In genomic region chr5:14687023-14687665, GRCh38 we compare ENCODE assay signal across 17 cellular contexts. TPM values are rescaled to one million over a fixed set of nuclear protein-coding genes. Genes with fewer than 3 reads are reported as not detected.
DNase-seq lines count a peak whose midpoint lies in the region; ATAC-seq, FAIRE-seq and TF ChIP-seq lines count a peak whose summit lies in the region.
"Had no signal": no experiment of that assay in that cellular context is flagged by ENCODE, and none has a peak within 500 bp of the region (broad histone marks: within the 10 kb centered on the region; RNA-seq: fewer than 3 reads in every experiment).

No MANE protein-coding gene starts in this region.

- TF ChIP-seq CTCF in fibroblast of villous mesenchyme (IDR thresholded peaks at IDR 0.05; ENCODE audit: insufficient read depth, low read depth, low read length) = peak; percentile 19

- no peak overlapping the region for H3K4me3 ChIP-seq in fibroblast of villous mesenchyme (ENCODE audit: low read depth, low read length)
- H3K4me3 ChIP-seq: MG63, mucosa of descending colon, tibial nerve had no signal

- in situ Hi-C loops in SK-MEL-5 (cut with HindIII; ENCODE audit: low pct_unique_long_range_greater_than_20kb, low sequenced_read_pairs) = no loop called here

- no peak for ATAC-seq in GM18873 (IDR thresholded peaks at IDR 0.05; ENCODE audit: low FRiP score, unreplicated experiment)
- ATAC-seq in GM19328 (IDR thresholded peaks at IDR 0.05; ENCODE audit: unreplicated experiment) = no peak
- ATAC-seq: activated CD8-positive, alpha-beta T cell treated with anti-CD3 and anti-CD28 coated beads, Interleukin-2, amount 10 ng/mL, durations not matched to agents 7 days and 5 days had no signal

- DNase-seq in ELF-1 (ENCODE audit: low read depth, low spot score) (peak; percentile 14), SK-MEL-5 (ENCODE audit: low read depth, low spot score) (peak; percentile 60), fibroblast of villous mesenchyme (ENCODE audit: low read depth) (peak; percentile 54), renal cortical epithelial cell (ENCODE audit: low read depth) (peak; percentile 20), urothelium cell line (ENCODE audit: low spot score) (no peak), ureter (ENCODE audit: low spot score) (no peak)
- DNase-seq: activated CD8-positive, alpha-beta T cell treated with anti-CD3 and anti-CD28 coated beads, Interleukin-2, amount 10 ng/mL, durations not matched to agents 7 days and 5 days; anterior cingulate cortex; immature natural killer cell; MG63; mucosa of descending colon; stimulated activated CD4-positive, alpha-beta T cell treated with anti-CD3 and anti-CD28 coated beads, Interleukin-1b, Interleukin-23, amount 100 ng/mL, for 48 hours; stimulated activated CD8-positive, alpha-beta memory T cell treated with anti-CD3 and anti-CD28 coated beads, Interleukin-4, amount 100 ng/mL, for 48 hours had no signal

- no peak for FAIRE-seq in urothelium cell line (lab: Jason Lieb, UNC)
- FAIRE-seq: frontal cortex had no signal

RNA-seq across cellular contexts. Expression of gene OTULIN, which starts 22.6 kb away (rescaled TPM):
- total RNA-seq in SK-MEL-5 (2014; rRNA removed; shearing (Covaris generic)) = 23.5 and 31.2 TPM in 2 replicates
- 20.0 and 32.1 TPM in 2 replicates for polyA plus RNA-seq in SK-MEL-5 (2015; cell fraction: cytosol; rRNA removed)
- 21.9 and 29.1 TPM in 2 replicates for polyA plus RNA-seq in SK-MEL-5 (2015; cell fraction: nucleus; rRNA removed)
- 17.1 and 31.1 TPM in 2 replicates for total RNA-seq in fibroblast of villous mesenchyme
- total RNA-seq in renal cortical epithelial cell = 20.0 and 25.2 TPM in 2 replicates
- 35.1 TPM for total RNA-seq in ureter

Comparison
In these comparisons a context has a peak if more than half of its experiments do, and no peak if none do; other contexts are left out.
1. DNase-seq: peak in ELF-1 (single experiment), SK-MEL-5 (single experiment), fibroblast of villous mesenchyme (single experiment) and renal cortical epithelial cell (single experiment); none in urothelium cell line (single experiment) and ureter (single experiment).